In genomic region chr17:50100480-50100883, GRCh38 we compare ENCODE assay signal across 11 cellular contexts. TPM values are rescaled to one million over a fixed set of nuclear protein-coding genes. Genes with fewer than 3 reads are reported as not detected.
A peak's percentile ranks its signal among the peaks of the same experiment; 100 is the strongest.
DNase-seq lines count a peak whose midpoint lies in the region; ATAC-seq and TF ChIP-seq lines count a peak whose summit lies in the region.
"Had no signal": no experiment of that assay in that cellular context is flagged by ENCODE, and none has a peak within 500 bp of the region (broad histone marks: within the 10 kb centered on the region; RNA-seq: fewer than 3 reads in every experiment).

No MANE protein-coding gene starts in this region.

- no peak for ATAC-seq in esophagus mucosa

- H3K4me3 ChIP-seq in liver (ENCODE audit: low read depth in 1 of 3, low read length in 3 of 3) (no peak overlapping the region), subcutaneous abdominal adipose tissue (ENCODE audit: low read depth in 1 of 5, low read length in 5 of 5) (no peak overlapping the region)

- H3K27me3 ChIP-seq in liver (ENCODE audit: control insufficient read depth in 4 of 4, insufficient read depth in 4 of 4, low read length in 3 of 4) = no peaks in the 10 kb centered on the region
- no peaks in the 10 kb centered on the region for H3K27me3 ChIP-seq in subcutaneous abdominal adipose tissue (ENCODE audit: control insufficient read depth in 5 of 5, insufficient read depth in 4 of 5, low read length in 5 of 5)

- peak overlapping the region in 1 of 2 donors; percentile 34 for H3K9ac ChIP-seq in liver (ENCODE audit: low read depth in 1 of 2, low read length in 2 of 2)
- H3K9ac ChIP-seq in subcutaneous abdominal adipose tissue (ENCODE audit: low read length in 5 of 5) = peak overlapping the region in 4 of 5 donors; percentile 4 to 59 (median 36)

- peaks cover 2 to 9% (median 7%) of the 10 kb centered on the region in 4 donors for H3K36me3 ChIP-seq in liver (ENCODE audit: control insufficient read depth in 4 of 4, insufficient read depth in 3 of 4, low read depth in 1 of 4, low read length in 3 of 4)
- peaks cover 0 to 66% (median 48%) of the 10 kb centered on the region in 5 donors for H3K36me3 ChIP-seq in subcutaneous abdominal adipose tissue (ENCODE audit: control insufficient read depth in 5 of 5, insufficient read depth in 5 of 5, low read length in 5 of 5)

- TF ChIP-seq CTCF in liver (IDR thresholded peaks at IDR 0.05; ENCODE audit: low read depth, low read length, missing input control) = no peak

- peak overlapping the region; percentile 91 for H3K27ac ChIP-seq in caudate nucleus (ENCODE audit: low read depth, low read length)
- peak overlapping the region; percentile 86 to 94 for H3K27ac ChIP-seq in liver (ENCODE audit: low read depth in 1 of 2, low read length in 2 of 2)
- peak overlapping the region; percentile 91 for H3K27ac ChIP-seq in subcutaneous abdominal adipose tissue (ENCODE audit: low read depth, low read length)

- TF ChIP-seq RAD21 in liver (IDR thresholded peaks at IDR 0.05) = no peak

- H3K4me1 ChIP-seq in liver (ENCODE audit: control insufficient read depth in 4 of 4, insufficient read depth in 4 of 4, low read length in 3 of 4) (peaks cover 22 to 68% (median 58%) of the 10 kb centered on the region in 4 donors), subcutaneous abdominal adipose tissue (ENCODE audit: control insufficient read depth in 5 of 5, insufficient read depth in 5 of 5, low read length in 5 of 5) (peaks cover 18 to 85% (median 82%) of the 10 kb centered on the region in 5 donors)

- DNase-seq in HT-29 (ENCODE audit: low spot score) (peak; percentile 62), caudate nucleus (lab: John Stamatoyannopoulos, UW) (no peak), DMS79 treated with DMSO at 0.1 percent for 48 hours (lab: John Stamatoyannopoulos, UW) (no peak), ureter (ENCODE audit: low spot score) (no peak), foreskin melanocyte (no peak)
- DNase-seq: activated CD8-positive, alpha-beta memory T cell treated with anti-CD3 and anti-CD28 coated beads, Interleukin-2, amount 50 U/mL, for 48 hours; CD4-positive, alpha-beta T cell; stimulated activated CD4-positive, alpha-beta T cell treated with anti-CD3 and anti-CD28 coated beads, Interleukin-15, amount 100 ng/mL, for 24 hours had no signal

- WGBS in liver = 77% methylated on average over 5 of the region's 5 CpGs

- H3K9me3 ChIP-seq in liver (ENCODE audit: control insufficient read depth in 4 of 4, low read length in 3 of 4) (no peaks in the 10 kb centered on the region), subcutaneous abdominal adipose tissue (ENCODE audit: control insufficient read depth in 5 of 5, low read length in 5 of 5) (no peaks in the 10 kb centered on the region)

TF ChIP-seq in liver, 16 proteins besides CTCF, POLR2A, EP300 and RAD21:
- no peak for TF ChIP-seq JUND (IDR thresholded peaks at IDR 0.05)

RNA-seq across cellular contexts. Expression of gene PDK2, which starts 5.3 kb away (rescaled TPM):
- total RNA-seq in HT-29 (2014; rRNA removed; shearing (Covaris generic)) = 31.3 and 31.9 TPM in 2 replicates
- total RNA-seq in liver (10 to 100 TPM in 1 of 2 donors, 1 to 10 TPM in 1; 8.6 to 24.5 TPM), ureter (25.7 TPM), esophagus mucosa (13.6 TPM)
- 10 to 100 TPM; 32.4 to 36.6 TPM for polyA plus RNA-seq in liver

RNA-seq across cellular contexts. Expression of gene SAMD14, which starts 29.5 kb away (rescaled TPM):
- 1.9 and 3.4 TPM in 2 replicates for total RNA-seq in HT-29 (2014; rRNA removed; shearing (Covaris generic))
- total RNA-seq in liver (under 1 TPM; 0.50 to 0.84 TPM), ureter (5.5 TPM), esophagus mucosa (0.16 TPM)
- under 1 TPM in 1 of 2 donors, not detected in 1; 0.67 TPM for polyA plus RNA-seq in liver

RNA-seq across cellular contexts. Expression of gene ITGA3, which starts 44.6 kb away (rescaled TPM):
- total RNA-seq in HT-29 (2014; rRNA removed; shearing (Covaris generic)) = 218 and 237 TPM in 2 replicates
- total RNA-seq in liver = 1 to 10 TPM in 1 of 2 donors, under 1 TPM in 1; 0.79 to 4.4 TPM
- 1 to 10 TPM; 1.1 to 1.8 TPM for polyA plus RNA-seq in liver
- total RNA-seq in ureter = 211 TPM
- total RNA-seq in esophagus mucosa = 83.1 TPM

RNA-seq across cellular contexts. Expression of gene PPP1R9B, which starts 50.0 kb away (rescaled TPM):
- 38.7 and 54.6 TPM in 2 replicates for total RNA-seq in HT-29 (2014; rRNA removed; shearing (Covaris generic))
- total RNA-seq in liver (10 to 100 TPM in 1 of 2 donors, 1 to 10 TPM in 1; 7.4 to 26.1 TPM), ureter (38.4 TPM), esophagus mucosa (26.3 TPM)
- polyA plus RNA-seq in liver = 1 to 10 TPM in 1 of 2 donors, under 1 TPM in 1; 0.90 to 6.7 TPM

Comparison
In these comparisons a context has a peak if more than half of its experiments do, and no peak if none do; other contexts are left out.
1. RNA of gene ITGA3, which starts 44.6 kb away (total RNA-seq): 218 to 237 TPM in HT-29, 211 TPM in ureter (single experiment) and 83.1 TPM in esophagus mucosa (single experiment); 0.79 to 4.4 TPM in liver; every median in the first group is over 10 times any median in the second.
2. Peak in every context shown above with its lines, with median percentiles within 50 percentile points of each other: H3K27ac ChIP-seq.